1 cellular context compared by ENCODE assay signal in the genomic region with DNA sequence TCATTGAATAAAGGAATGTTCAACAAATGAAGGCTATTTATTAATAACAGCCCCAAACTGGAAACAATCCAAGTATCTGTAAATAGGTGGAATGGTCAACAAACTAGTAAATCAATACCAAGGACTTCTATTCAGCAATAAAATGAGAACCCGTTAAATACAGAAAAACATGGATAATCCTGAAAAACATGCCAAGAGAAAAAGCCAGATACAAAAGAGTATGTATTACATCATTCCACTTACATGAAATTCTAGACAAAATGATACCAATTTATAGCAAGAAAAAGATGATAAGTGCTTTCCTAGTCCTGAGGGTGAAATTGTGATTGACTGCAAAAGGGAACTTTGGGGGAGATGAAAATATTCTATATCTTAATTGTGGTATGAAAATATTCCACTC.
TF ChIP-seq lines count a peak whose summit lies in the region.

No MANE protein-coding gene starts in this region.

TF ChIP-seq in WTC11, 78 proteins besides CTCF, POLR2A, EP300 and RAD21 (continued from another document):
- TF ChIP-seq, protein P1, sequence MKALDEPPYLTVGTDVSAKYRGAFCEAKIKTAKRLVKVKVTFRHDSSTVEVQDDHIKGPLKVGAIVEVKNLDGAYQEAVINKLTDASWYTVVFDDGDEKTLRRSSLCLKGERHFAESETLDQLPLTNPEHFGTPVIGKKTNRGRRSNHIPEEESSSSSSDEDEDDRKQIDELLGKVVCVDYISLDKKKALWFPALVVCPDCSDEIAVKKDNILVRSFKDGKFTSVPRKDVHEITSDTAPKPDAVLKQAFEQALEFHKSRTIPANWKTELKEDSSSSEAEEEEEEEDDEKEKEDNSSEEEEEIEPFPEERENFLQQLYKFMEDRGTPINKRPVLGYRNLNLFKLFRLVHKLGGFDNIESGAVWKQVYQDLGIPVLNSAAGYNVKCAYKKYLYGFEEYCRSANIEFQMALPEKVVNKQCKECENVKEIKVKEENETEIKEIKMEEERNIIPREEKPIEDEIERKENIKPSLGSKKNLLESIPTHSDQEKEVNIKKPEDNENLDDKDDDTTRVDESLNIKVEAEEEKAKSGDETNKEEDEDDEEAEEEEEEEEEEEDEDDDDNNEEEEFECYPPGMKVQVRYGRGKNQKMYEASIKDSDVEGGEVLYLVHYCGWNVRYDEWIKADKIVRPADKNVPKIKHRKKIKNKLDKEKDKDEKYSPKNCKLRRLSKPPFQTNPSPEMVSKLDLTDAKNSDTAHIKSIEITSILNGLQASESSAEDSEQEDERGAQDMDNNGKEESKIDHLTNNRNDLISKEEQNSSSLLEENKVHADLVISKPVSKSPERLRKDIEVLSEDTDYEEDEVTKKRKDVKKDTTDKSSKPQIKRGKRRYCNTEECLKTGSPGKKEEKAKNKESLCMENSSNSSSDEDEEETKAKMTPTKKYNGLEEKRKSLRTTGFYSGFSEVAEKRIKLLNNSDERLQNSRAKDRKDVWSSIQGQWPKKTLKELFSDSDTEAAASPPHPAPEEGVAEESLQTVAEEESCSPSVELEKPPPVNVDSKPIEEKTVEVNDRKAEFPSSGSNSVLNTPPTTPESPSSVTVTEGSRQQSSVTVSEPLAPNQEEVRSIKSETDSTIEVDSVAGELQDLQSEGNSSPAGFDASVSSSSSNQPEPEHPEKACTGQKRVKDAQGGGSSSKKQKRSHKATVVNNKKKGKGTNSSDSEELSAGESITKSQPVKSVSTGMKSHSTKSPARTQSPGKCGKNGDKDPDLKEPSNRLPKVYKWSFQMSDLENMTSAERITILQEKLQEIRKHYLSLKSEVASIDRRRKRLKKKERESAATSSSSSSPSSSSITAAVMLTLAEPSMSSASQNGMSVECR (CRISPR knock-in tag; IDR thresholded peaks at IDR 0.05; ENCODE audit: borderline replicate concordance), result no peak
